In genomic region chr10:124288928-124289921, GRCh38 we compare ENCODE assay signal across 30 cellular contexts.
DNase-seq lines count a peak whose midpoint lies in the region; ATAC-seq, FAIRE-seq and TF ChIP-seq lines count a peak whose summit lies in the region.
"Had no signal": no experiment of that assay in that cellular context is flagged by ENCODE, and none has a peak within 500 bp of the region (broad histone marks: within the 10 kb centered on the region; RNA-seq: fewer than 3 reads in every experiment).

No MANE protein-coding gene starts in this region.

- TF ChIP-seq EP300 in GM12878 (IDR thresholded peaks at IDR 0.05; ENCODE audit: borderline replicate concordance in 1 of 2, control insufficient read depth in 1 of 2, low read depth in 2 of 2, low read length in 2 of 2) = no peak

- ATAC-seq in GM12878 = no peak
- ATAC-seq in upper lobe of right lung = no peak
- ATAC-seq: activated naive CD8-positive, alpha-beta T cell treated with anti-CD3 and anti-CD28 coated beads, Interleukin-2, amount 50 U/mL, for 24 hours had no signal

- no peaks in the 10 kb centered on the region for H3K27me3 Mint-ChIP-seq in nephron progenitor cell (ENCODE audit: low read depth, poor library complexity)
- H3K27me3 Mint-ChIP-seq: activated naive CD8-positive, alpha-beta T cell treated with anti-CD3 and anti-CD28 coated beads, Interleukin-2, amount 50 U/mL, for 24 hours; natural killer cell treated with Interleukin-12 subunit alpha and Interleukin-12 subunit beta and Interleukin-15 and Interleukin-18, amount 100 ng/mL, for 72 hours had no signal

- H3K9me3 Mint-ChIP-seq in nephron progenitor cell = no peaks in the 10 kb centered on the region
- H3K9me3 Mint-ChIP-seq: activated naive CD8-positive, alpha-beta T cell treated with anti-CD3 and anti-CD28 coated beads, Interleukin-2, amount 50 U/mL, for 24 hours; natural killer cell treated with Interleukin-12 subunit alpha and Interleukin-12 subunit beta and Interleukin-15 and Interleukin-18, amount 100 ng/mL, for 72 hours; T-helper 1 cell treated with Interleukin-12 subunit alpha and Interleukin-12 subunit beta and Interleukin-4 antibody, amounts not matched to agents 30 μg/mL and 1 μg/mL, for 36 hours had no signal

- POLR2A ChIA-PET in GM12878 (lab: Charles Lee) = interaction anchor here (0.6 kb wide), 1 partner anchor 181 kb away, joined by 3 read pairs; no protein-coding TSS in a partner anchor

- BruUV-seq in GM12878 (replicated peaks; lab: Mats Ljungman, UMichigan) = no TSS peak

- peak overlapping the region; percentile 84 for H3K4me2 ChIP-seq in GM12878 (ENCODE audit: control insufficient read depth, insufficient read depth)

- RAD21 ChIA-PET in GM12878 (lab: Charles Lee; ENCODE audit: unreplicated experiment) = interaction anchor here (0.7 to 1.3 kb wide), 2 partner anchors 30 to 446 kb away, joined by 3 to 4 read pairs; no protein-coding TSS in a partner anchor

- no peaks in the 10 kb centered on the region for H4K20me1 ChIP-seq in GM12878 (ENCODE audit: control insufficient read depth, insufficient read depth)

- no peaks in the 10 kb centered on the region for H3K36me3 Mint-ChIP-seq in nephron progenitor cell (ENCODE audit: low read depth)
- H3K36me3 Mint-ChIP-seq: natural killer cell treated with Interleukin-12 subunit alpha and Interleukin-12 subunit beta and Interleukin-15 and Interleukin-18, amount 100 ng/mL, for 72 hours had no signal

- H3K9ac ChIP-seq in GM12878 (ENCODE audit: control insufficient read depth, insufficient read depth, low read length) = peak overlapping the region; percentile 15; the same call in 1 of the 2 replicates

- WGBS in GM12878 (ENCODE audit: insufficient coverage, insufficient replicate concordance, low lambda C conversion rate, missing lambda C conversion rate) = 91% methylated on average over 21 of the region's 21 CpGs

- H3K4me1 ChIP-seq in GM12878 (ENCODE audit: control insufficient read depth, insufficient read depth, low read length) = peaks cover 61% of the 10 kb centered on the region
- no peaks in the 10 kb centered on the region for H3K4me1 ChIP-seq in upper lobe of right lung
- H3K4me1 ChIP-seq: right lobe of liver had no signal

- no peaks in the 10 kb centered on the region for H3K79me2 ChIP-seq in GM12878 (ENCODE audit: control insufficient read depth, insufficient read depth, low read length)

- TF ChIP-seq CTCF in GM12878 (IDR thresholded peaks at IDR 0.05 in 2 of 3, conservative IDR thresholded peaks at IDR 0.05 in 1 of 3; ENCODE audit: control insufficient read depth in 2 of 3, extremely low read depth in 1 of 3, insufficient read depth in 1 of 3, low read depth in 3 of 3, low read length in 3 of 3) (no peak), nephron progenitor cell (IDR thresholded peaks at IDR 0.05) (no peak), upper lobe of right lung (IDR thresholded peaks at IDR 0.05) (no peak)

- no peaks in the 10 kb centered on the region for H3K27me3 ChIP-seq in GM12878 (replicated peaks in 1 of 2; ENCODE audit: control insufficient read depth in 2 of 2, insufficient read depth in 2 of 2, low read length in 1 of 2)
- no peaks in the 10 kb centered on the region for H3K27me3 ChIP-seq in upper lobe of right lung
- H3K27me3 ChIP-seq: MG63, right lobe of liver had no signal

- SMC1A ChIA-PET in GM12878 (lab: Charles Lee; ENCODE audit: uncharacterized antibody, unreplicated experiment) = interaction anchor here (0.6 to 3.4 kb wide), 12 partner anchors 10 to 441 kb away, joined by 3 to 13 read pairs (median 4); no protein-coding TSS in a partner anchor

- H3K36me3 ChIP-seq in GM12878 (ENCODE audit: control insufficient read depth in 2 of 2, insufficient read depth in 2 of 2, low read length in 1 of 2) (no peaks in the 10 kb centered on the region), upper lobe of right lung (no peaks in the 10 kb centered on the region)
- H3K36me3 ChIP-seq: MG63, right lobe of liver, thoracic aorta had no signal

- H3K27ac ChIP-seq in GM12878 (ENCODE audit: control insufficient read depth, insufficient read depth) (peak overlapping the region; percentile 68), upper lobe of right lung (no peak overlapping the region)
- H3K27ac ChIP-seq: epithelial cell of prostate, right lobe of liver, thoracic aorta had no signal

- H3K27ac Mint-ChIP-seq in nephron progenitor cell = peak overlapping the region; percentile 93
- H3K27ac Mint-ChIP-seq: activated naive CD8-positive, alpha-beta T cell treated with anti-CD3 and anti-CD28 coated beads, Interleukin-2, amount 50 U/mL, for 24 hours; natural killer cell treated with Interleukin-12 subunit alpha and Interleukin-12 subunit beta and Interleukin-15 and Interleukin-18, amount 100 ng/mL, for 72 hours; T-helper 1 cell treated with Interleukin-12 subunit alpha and Interleukin-12 subunit beta and Interleukin-4 antibody, amounts not matched to agents 30 μg/mL and 1 μg/mL, for 36 hours had no signal

- TF ChIP-seq POLR2A in GM12878 (IDR thresholded peaks at IDR 0.05; ENCODE audit: low read depth, low read length) = no peak

- H2AFZ ChIP-seq in GM12878 (ENCODE audit: control insufficient read depth, low read depth, low read length) = peak overlapping the region; percentile 46; the same call in 1 of the 2 replicates

- no peak for FAIRE-seq in GM12878 (lab: Jason Lieb, UNC)
- FAIRE-seq: GM19239, kidney, RCC 7860, TTC549 had no signal

- H3K4me3 Mint-ChIP-seq in nephron progenitor cell = no peak overlapping the region
- H3K4me3 Mint-ChIP-seq: activated naive CD8-positive, alpha-beta T cell treated with anti-CD3 and anti-CD28 coated beads, Interleukin-2, amount 50 U/mL, for 24 hours; natural killer cell treated with Interleukin-12 subunit alpha and Interleukin-12 subunit beta and Interleukin-15 and Interleukin-18, amount 100 ng/mL, for 72 hours; T-helper 1 cell treated with Interleukin-12 subunit alpha and Interleukin-12 subunit beta and Interleukin-4 antibody, amounts not matched to agents 30 μg/mL and 1 μg/mL, for 36 hours had no signal

- TF ChIP-seq RAD21 in GM12878 (IDR thresholded peaks at IDR 0.05; ENCODE audit: insufficient read depth, low read depth, low read length) = no peak

- peak; percentile 54 for DNase-seq in activated effector memory CD4-positive, alpha-beta T cell treated with anti-CD3 and anti-CD28 coated beads, Interleukin-2, amount 50 U/mL, for 16 hours
- DNase-seq in activated effector memory CD4-positive, alpha-beta T cell treated with Interleukin-2 at 50 U/mL for 16 hours = no peak
- DNase-seq in GM12878 (ENCODE audit: low read depth, low spot score) = no peak
- no peak for DNase-seq in nephron progenitor cell
- DNase-seq in upper lobe of right lung = peak; percentile 54
- no peak for DNase-seq in SKM-1 treated with dmso at 0.1 percent for 144 hours (lab: John Stamatoyannopoulos, UW; ENCODE audit: unreplicated experiment)
- no peak for DNase-seq in NCI-H748 (lab: John Stamatoyannopoulos, UW; ENCODE audit: unreplicated experiment)
- no peak for DNase-seq in CD1c-positive myeloid dendritic cell (ENCODE audit: extremely low spot score)
- DNase-seq: activated naive CD8-positive, alpha-beta T cell treated with anti-CD3 and anti-CD28 coated beads, Interleukin-2, amount 50 U/mL, for 24 hours; activated T-cell treated with anti-CD3 and anti-CD28 coated beads for 4 hours; AML-193; COR-L47; GDM1; KBM-7; kidney; MG63; NCI-H1417 treated with DMSO at 0.1 percent for 48 hours; NCI-H2227 treated with DMSO at 0.1 percent for 48 hours; NCI-H526 treated with DMSO at 0.1 percent for 48 hours; stimulated activated CD4-positive, alpha-beta T cell treated with anti-CD3 and anti-CD28 coated beads, Interleukin-15, amount 100 ng/mL, for 24 hours; stimulated activated naive CD4-positive, alpha-beta T cell treated with Interleukin-2 at 50 U/mL for 16 hours had no signal

- CTCF ChIA-PET in GM12878 (lab: Yijun Ruan, JAX) = interaction anchor here (1.1 to 2.5 kb wide), 7 partner anchors 64 to 295 kb away, joined by 3 to 9 read pairs (median 5); no protein-coding TSS in a partner anchor

- in situ Hi-C loops in GM12878 (cut with MboI) = loop anchor here (10.0 kb wide), 1 partner anchor 894 kb away; no protein-coding TSS in a partner anchor

- peaks cover 58% of the 10 kb centered on the region for H3K4me1 Mint-ChIP-seq in nephron progenitor cell

- intact Hi-C loops in GM12878 (cut with micrococcal nuclease; ENCODE audit: unreplicated experiment) (loop anchor here (5.0 kb wide), 2 partner anchors 37 to 292 kb away; no protein-coding TSS in a partner anchor), upper lobe of right lung (cut with DNase I) (no loop called here)

- no peaks in the 10 kb centered on the region; the same call in 2 of the 3 replicates for H3K9me3 ChIP-seq in GM12878 (replicated peaks; ENCODE audit: control insufficient read depth, insufficient read depth, low read length)
- no peaks in the 10 kb centered on the region for H3K9me3 ChIP-seq in upper lobe of right lung
- H3K9me3 ChIP-seq: MG63, mucosa of descending colon, right lobe of liver, thoracic aorta had no signal

- no peak overlapping the region for H3K4me3 ChIP-seq in GM12878
- H3K4me3 ChIP-seq in upper lobe of right lung = no peak overlapping the region
- H3K4me3 ChIP-seq: MG63, mucosa of descending colon, right lobe of liver, thoracic aorta had no signal

TF ChIP-seq in GM12878, 131 proteins besides CTCF, POLR2A, EP300 and RAD21:
- TF ChIP-seq CEBPB (IDR thresholded peaks at IDR 0.05; ENCODE audit: borderline replicate concordance in 1 of 2, low read depth in 2 of 2, low read length in 2 of 2) (no peak), POU2F2 (IDR thresholded peaks at IDR 0.05; ENCODE audit: borderline replicate concordance, low read depth, low read length) (no peak)

Comparison
In these comparisons a context has a peak if more than half of its experiments do, and no peak if none do; other contexts are left out.
1. DNase-seq: peak in activated effector memory CD4-positive, alpha-beta T cell treated with anti-CD3 and anti-CD28 coated beads, Interleukin-2, amount 50 U/mL, for 16 hours (single experiment) and upper lobe of right lung (single experiment); none in activated effector memory CD4-positive, alpha-beta T cell treated with Interleukin-2 at 50 U/mL for 16 hours (single experiment), GM12878 (single experiment), nephron progenitor cell (single experiment), SKM-1 treated with dmso at 0.1 percent for 144 hours (single experiment), NCI-H748 (single experiment) and CD1c-positive myeloid dendritic cell (single experiment).